19 cellular contexts compared by ENCODE assay signal in genomic region chr16:12199524-12199923, GRCh38.
"Had no signal": no experiment of that assay in that cellular context is flagged by ENCODE, and none has a peak within 500 bp of the region (broad histone marks: within the 10 kb centered on the region; RNA-seq: fewer than 3 reads in every experiment).

No MANE protein-coding gene starts in this region.

- H3K36me3 ChIP-seq: prostate gland had no signal

- H3K9me3 Mint-ChIP-seq: activated CD4-positive, alpha-beta memory T cell treated with anti-CD3 and anti-CD28 coated beads, Interleukin-2, amount 10 ng/mL, durations not matched to agents 7 days and 5 days; activated naive CD8-positive, alpha-beta T cell treated with anti-CD3 and anti-CD28 coated beads for 36 hours; naive B cell; neural crest cell; stimulated activated naive CD8-positive, alpha-beta T cell treated with anti-CD3 and anti-CD28 coated beads, Interleukin-15, Interleukin-2, amounts not matched to agents 100 ng/mL and 50 ng/mL, for 24 hours; T-cell; type B pancreatic cell; WTC11 had no signal

- H3K27ac ChIP-seq: body of pancreas, left ventricle myocardium inferior, prostate gland, suprapubic skin had no signal

- H3K4me1 ChIP-seq: body of pancreas, left ventricle myocardium inferior, prostate gland, suprapubic skin had no signal

- H3K27ac Mint-ChIP-seq: activated CD4-positive, alpha-beta memory T cell treated with anti-CD3 and anti-CD28 coated beads, Interleukin-2, amount 10 ng/mL, durations not matched to agents 7 days and 5 days; activated CD8-positive, alpha-beta memory T cell treated with anti-CD3 and anti-CD28 coated beads, Interleukin-2, amount 10 ng/mL, durations not matched to agents 7 days and 5 days; activated naive CD8-positive, alpha-beta T cell treated with anti-CD3 and anti-CD28 coated beads for 36 hours; stimulated activated naive CD8-positive, alpha-beta T cell treated with anti-CD3 and anti-CD28 coated beads, Interleukin-15, Interleukin-2, amounts not matched to agents 100 ng/mL and 50 ng/mL, for 24 hours; T-cell; type B pancreatic cell; WTC11 had no signal

- H3K4me3 Mint-ChIP-seq: activated CD4-positive, alpha-beta memory T cell treated with anti-CD3 and anti-CD28 coated beads, Interleukin-2, amount 10 ng/mL, durations not matched to agents 7 days and 5 days; activated CD8-positive, alpha-beta memory T cell treated with anti-CD3 and anti-CD28 coated beads, Interleukin-2, amount 10 ng/mL, durations not matched to agents 7 days and 5 days; activated naive CD8-positive, alpha-beta T cell treated with anti-CD3 and anti-CD28 coated beads for 36 hours; naive B cell; neural crest cell; stimulated activated naive CD8-positive, alpha-beta T cell treated with anti-CD3 and anti-CD28 coated beads, Interleukin-15, Interleukin-2, amounts not matched to agents 100 ng/mL and 50 ng/mL, for 24 hours; T-cell; type B pancreatic cell; WTC11 had no signal

- H3K4me3 ChIP-seq: body of pancreas, left ventricle myocardium inferior, mucosa of descending colon, prostate gland, suprapubic skin had no signal

- H3K4me1 Mint-ChIP-seq: activated CD8-positive, alpha-beta memory T cell treated with anti-CD3 and anti-CD28 coated beads, Interleukin-2, amount 10 ng/mL, durations not matched to agents 7 days and 5 days; WTC11 had no signal

- ATAC-seq: activated CD8-positive, alpha-beta memory T cell treated with anti-CD3 and anti-CD28 coated beads, Interleukin-2, amount 10 ng/mL, durations not matched to agents 7 days and 5 days; body of pancreas; mucosa of descending colon; right cardiac atrium; T-cell; WTC11 had no signal

- H3K36me3 Mint-ChIP-seq: activated CD8-positive, alpha-beta memory T cell treated with anti-CD3 and anti-CD28 coated beads, Interleukin-2, amount 10 ng/mL, durations not matched to agents 7 days and 5 days; WTC11 had no signal

- H3K9me3 ChIP-seq: body of pancreas, left ventricle myocardium inferior, mucosa of descending colon, prostate gland, suprapubic skin had no signal

- DNase-seq: activated CD4-positive, alpha-beta memory T cell treated with anti-CD3 and anti-CD28 coated beads, Interleukin-2, amount 10 ng/mL, durations not matched to agents 7 days and 5 days; activated CD4-positive, alpha-beta T cell treated with anti-CD3 and anti-CD28 coated beads for 4 hours; activated CD8-positive, alpha-beta memory T cell treated with anti-CD3 and anti-CD28 coated beads, Interleukin-2, amount 10 ng/mL, durations not matched to agents 7 days and 5 days; activated naive CD8-positive, alpha-beta T cell treated with anti-CD3 and anti-CD28 coated beads for 36 hours; amygdala; body of pancreas; caudate nucleus; left ventricle myocardium inferior; mucosa of descending colon; naive B cell; right cardiac atrium; stimulated activated CD4-positive, alpha-beta T cell treated with anti-CD3 and anti-CD28 coated beads, Interleukin-2, amount 100 ng/mL, for 48 hours; T-cell had no signal

- H3K27me3 Mint-ChIP-seq: activated CD4-positive, alpha-beta memory T cell treated with anti-CD3 and anti-CD28 coated beads, Interleukin-2, amount 10 ng/mL, durations not matched to agents 7 days and 5 days; activated CD8-positive, alpha-beta memory T cell treated with anti-CD3 and anti-CD28 coated beads, Interleukin-2, amount 10 ng/mL, durations not matched to agents 7 days and 5 days; activated naive CD8-positive, alpha-beta T cell treated with anti-CD3 and anti-CD28 coated beads for 36 hours; naive B cell; stimulated activated naive CD8-positive, alpha-beta T cell treated with anti-CD3 and anti-CD28 coated beads, Interleukin-15, Interleukin-2, amounts not matched to agents 100 ng/mL and 50 ng/mL, for 24 hours; T-cell; type B pancreatic cell had no signal

- H3K27me3 ChIP-seq: body of pancreas, suprapubic skin had no signal
